9 cellular contexts compared by ENCODE assay signal in the genomic region with DNA sequence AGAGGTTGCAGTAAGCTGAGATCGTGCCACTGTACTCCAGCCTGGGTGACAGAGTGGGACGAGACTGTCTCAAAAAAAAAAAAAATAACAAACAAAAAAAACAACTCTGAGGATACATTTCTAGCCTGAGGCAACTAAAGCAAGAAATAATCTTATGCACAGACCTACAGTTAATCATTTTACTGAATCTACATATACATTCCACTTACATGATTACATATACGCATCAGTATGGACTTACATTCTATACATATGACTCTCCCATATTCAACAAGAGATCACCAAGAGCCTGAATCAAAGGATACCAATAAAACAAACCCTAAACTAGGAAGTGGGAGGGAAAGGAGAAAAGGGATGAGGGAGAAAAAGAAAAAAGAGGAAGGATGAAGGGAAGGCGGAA. TPM values are rescaled to one million over a fixed set of nuclear protein-coding genes. Genes with fewer than 3 reads are reported as not detected.
A peak's percentile ranks its signal among the peaks of the same experiment; 100 is the strongest.
DNase-seq lines count a peak whose midpoint lies in the region; ATAC-seq and TF ChIP-seq lines count a peak whose summit lies in the region.
"Had no signal": no experiment of that assay in that cellular context is flagged by ENCODE, and none has a peak within 500 bp of the region (broad histone marks: within the 10 kb centered on the region; RNA-seq: fewer than 3 reads in every experiment).

No MANE protein-coding gene starts in this region.

- no peak for ATAC-seq in HG02885 (IDR thresholded peaks at IDR 0.05; ENCODE audit: poor library complexity, unreplicated experiment)

- H3K9ac ChIP-seq in colonic mucosa (ENCODE audit: low read depth in 2 of 2, low read length in 2 of 2) = no peak overlapping the region

- intact Hi-C loops in colonic mucosa (cut with DNase I) (no loop called here), ovary (cut with DNase I) (no loop called here)

- peak overlapping the region; percentile 98 for H3K4me3 Mint-ChIP-seq in neural crest cell

- H3K9me3 Mint-ChIP-seq in neural crest cell = peaks cover 2% of the 10 kb centered on the region

- H3K9me3 ChIP-seq in colonic mucosa (no peaks in the 10 kb centered on the region), ovary (no peaks in the 10 kb centered on the region)

- H3K27me3 ChIP-seq in colonic mucosa (no peaks in the 10 kb centered on the region), ovary (no peaks in the 10 kb centered on the region)

- H3K27me3 Mint-ChIP-seq in neural crest cell (ENCODE audit: low read depth) = no peaks in the 10 kb centered on the region

- H3K27ac ChIP-seq in colonic mucosa (no peak overlapping the region), ovary (no peak overlapping the region)

- DNase-seq in ELR (ENCODE audit: low read depth) (peak; percentile 81), NB4 (ENCODE audit: low read depth) (no peak), colonic mucosa (no peak), neural crest cell (ENCODE audit: low read depth, low spot score) (no peak), NCI-H1092 (lab: John Stamatoyannopoulos, UW) (no peak), ovary (no peak), iPS-NIHi7 (ENCODE audit: extremely low spot score) (no peak)
- DNase-seq: NCI-H1694 treated with DMSO at 0.1 percent for 48 hours had no signal

- H3K4me3 ChIP-seq in NB4 (ENCODE audit: low read depth, low read length) (peak overlapping the region; percentile 99), colonic mucosa (peak overlapping the region; percentile 69), ovary (no peak overlapping the region)

- peaks cover 13% of the 10 kb centered on the region for H3K4me1 ChIP-seq in colonic mucosa
- H3K4me1 ChIP-seq in ovary (ENCODE audit: insufficient read depth) = peaks cover 5% of the 10 kb centered on the region

- TF ChIP-seq CTCF in NB4 (IDR thresholded peaks at IDR 0.05; ENCODE audit: low read depth, low read length) (no peak), colonic mucosa (IDR thresholded peaks at IDR 0.05) (no peak), neural crest cell (conservative IDR thresholded peaks at IDR 0.05) (no peak), ovary (IDR thresholded peaks at IDR 0.05) (no peak)

- H3K36me3 ChIP-seq in colonic mucosa = no peaks in the 10 kb centered on the region
- no peaks in the 10 kb centered on the region for H3K36me3 ChIP-seq in ovary

- no peak overlapping the region for H3K27ac Mint-ChIP-seq in neural crest cell (ENCODE audit: unreplicated experiment)

- TF ChIP-seq POLR2A in NB4 (IDR thresholded peaks at IDR 0.05; ENCODE audit: extremely low read depth, insufficient read length) (no peak), ovary (IDR thresholded peaks at IDR 0.05) (no peak)

- H3K4me1 Mint-ChIP-seq in neural crest cell = peaks cover 50% of the 10 kb centered on the region

- peaks cover 24% of the 10 kb centered on the region for H3K36me3 Mint-ChIP-seq in neural crest cell (ENCODE audit: low read depth)

- 90 to 92% (median 91%) methylated on average over 4 of the region's 4 CpGs for WGBS in ovary, 3 donors

- TF ChIP-seq EP300 in ovary (IDR thresholded peaks at IDR 0.05) = no peak

RNA-seq across cellular contexts. Expression of a gene that starts 1.1 kb away (rescaled TPM):
- total RNA-seq in colonic mucosa (10 to 100 TPM; 22.7 to 40.1 TPM), neural crest cell (79.7 and 86.7 TPM in 2 replicates), ovary (10 to 100 TPM; 22.6 to 40.7 (median 28.5) TPM)
- polyA plus RNA-seq in ovary = 10 to 100 TPM; 20.1 to 57.8 TPM

RNA-seq across cellular contexts. Expression of a gene that starts 50.1 kb away (rescaled TPM):
- 1 to 10 TPM; 7.5 to 9.2 TPM for total RNA-seq in colonic mucosa
- 6.4 and 8.4 TPM in 2 replicates for total RNA-seq in neural crest cell
- 10 to 100 TPM in 6 of 7 donors, 1 to 10 TPM in 1; 7.4 to 24.7 (median 14.1) TPM for total RNA-seq in ovary
- 10 to 100 TPM in 1 of 2 donors, 1 to 10 TPM in 1; 9.9 to 24.3 TPM for polyA plus RNA-seq in ovary

RNA-seq across cellular contexts. Expression of a gene that starts 50.4 kb away (rescaled TPM):
- total RNA-seq in colonic mucosa = 1 to 10 TPM; 5.2 to 5.6 TPM
- total RNA-seq in neural crest cell = 9.3 and 11.1 TPM in 2 replicates
- 10 to 100 TPM in 4 of 7 donors, 1 to 10 TPM in 3; 8.0 to 18.6 (median 10.2) TPM for total RNA-seq in ovary
- 1 to 10 TPM; 9.1 to 9.2 TPM for polyA plus RNA-seq in ovary

RNA-seq across cellular contexts. Expression of a gene that starts 58.6 kb away (rescaled TPM):
- total RNA-seq in colonic mucosa (100 to 1,000 TPM; 226 to 288 TPM), neural crest cell (236 and 251 TPM in 2 replicates), ovary (100 to 1,000 TPM in 6 of 7 donors, 10 to 100 TPM in 1; 59.0 to 158 (median 127) TPM)
- polyA plus RNA-seq in ovary = 100 to 1,000 TPM in 1 of 2 donors, 10 to 100 TPM in 1; 77.2 to 154 TPM
